Comparison of ENCODE assay signal across 29 cellular contexts in the genomic region with DNA sequence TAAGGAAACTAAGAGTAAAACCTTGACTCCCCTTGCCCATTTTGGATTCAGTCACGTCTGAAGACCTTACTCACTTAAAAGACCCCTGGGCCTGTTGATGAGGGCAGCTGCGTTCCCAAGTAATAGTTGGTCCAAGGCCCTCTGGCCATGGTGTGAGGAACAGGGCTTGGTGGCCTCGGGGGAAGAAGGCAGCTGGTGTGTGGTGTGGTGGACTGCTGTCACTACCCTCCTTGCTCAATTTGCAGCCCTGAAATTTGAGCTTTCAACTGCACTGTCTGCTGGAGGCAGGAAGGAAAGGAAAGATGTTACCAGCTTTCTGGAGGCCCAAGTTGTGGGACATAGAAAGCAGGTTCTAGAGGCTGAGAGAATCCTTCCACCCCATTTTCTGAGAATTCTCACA.
A peak's percentile ranks its signal among the peaks of the same experiment; 100 is the strongest.
DNase-seq lines count a peak whose midpoint lies in the region; ATAC-seq and TF ChIP-seq lines count a peak whose summit lies in the region.
"Had no signal": no experiment of that assay in that cellular context is flagged by ENCODE, and none has a peak within 500 bp of the region (broad histone marks: within the 10 kb centered on the region; RNA-seq: fewer than 3 reads in every experiment).

No MANE protein-coding gene starts in this region.

- H3K4me2 ChIP-seq in PC-3 (ENCODE audit: low read length) (no peak overlapping the region), mesenchymal stem cell (ENCODE audit: low read length, poor library complexity, severe bottlenecking) (no peak overlapping the region)

- H3K4me1 ChIP-seq in PC-3 (ENCODE audit: insufficient read depth, low read length) (peaks cover 8% of the 10 kb centered on the region), mesenchymal stem cell (ENCODE audit: control insufficient read depth, insufficient read depth, low read depth, low read length) (peaks cover 16% of the 10 kb centered on the region), skeletal muscle tissue (ENCODE audit: control insufficient read depth in 3 of 3, insufficient read depth in 3 of 3, low read length in 3 of 3) (peaks cover 60 to 65% (median 62%) of the 10 kb centered on the region in 3 donors), stomach (peaks cover 0 to 7% (median 4%) of the 10 kb centered on the region in 4 donors)
- H3K4me1 ChIP-seq: BE2C had no signal

- no peak for TF ChIP-seq POLR2A in stomach (IDR thresholded peaks at IDR 0.05)

- H3K14ac ChIP-seq in mesenchymal stem cell (ENCODE audit: low read length in 2 of 2) = no peak overlapping the region

- H2AFZ ChIP-seq in PC-3 (ENCODE audit: low read length) (no peak overlapping the region), mesenchymal stem cell (ENCODE audit: low read depth, low read length) (no peak overlapping the region)

- H4K20me1 ChIP-seq in PC-3 (ENCODE audit: low read length) = no peaks in the 10 kb centered on the region

- no peak overlapping the region for H4K91ac ChIP-seq in mesenchymal stem cell (ENCODE audit: low read length)

- no peak overlapping the region for H2BK120ac ChIP-seq in mesenchymal stem cell (ENCODE audit: low read depth, low read length)

- H2BK12ac ChIP-seq in mesenchymal stem cell (ENCODE audit: low read length in 2 of 2) = no peak overlapping the region

- peak overlapping the region; percentile 8 for H2BK15ac ChIP-seq in mesenchymal stem cell (ENCODE audit: low read depth, poor library complexity, severe bottlenecking)

- intact Hi-C loops in left ventricle myocardium superior (cut with micrococcal nuclease) = no loop called here
- intact Hi-C loops in cardiac septum (cut with DNase I) = no loop called here
- intact Hi-C loops in PC-3 (cut with micrococcal nuclease) = no loop called here
- intact Hi-C loops in stomach (cut with DNase I; ENCODE audit: low total_unique reads) = no loop called here

- 73% methylated on average over 3 of the region's 3 CpGs for WGBS in mesenchymal stem cell
- WGBS in stomach, 5 donors = 68 to 82% (median 73%) methylated on average over 3 of the region's 3 CpGs; no CpG with 5 or more reads in 1 of the 5 donors

- no peak overlapping the region for H2BK5ac ChIP-seq in mesenchymal stem cell (ENCODE audit: low read depth, low read length, poor library complexity, severe bottlenecking)

- H3F3A ChIP-seq in PC-3 (ENCODE audit: low read length, unreplicated experiment) = no peaks in the 10 kb centered on the region

- H3K9ac ChIP-seq in PC-3 (ENCODE audit: low read length) = no peak overlapping the region
- no peak overlapping the region for H3K9ac ChIP-seq in mesenchymal stem cell (ENCODE audit: low read length)
- H3K9ac ChIP-seq in skeletal muscle tissue (ENCODE audit: low read depth in 1 of 3, low read length in 3 of 3) = peak overlapping the region in 1 of 3 donors; percentile 40

- H3K9me3 ChIP-seq in PC-3 (ENCODE audit: low read length) (peaks cover 17% of the 10 kb centered on the region; the same call in 1 of the 2 replicates), mesenchymal stem cell (ENCODE audit: control insufficient read depth, low read length) (no peaks in the 10 kb centered on the region), skeletal muscle tissue (ENCODE audit: control insufficient read depth in 3 of 3, low read length in 3 of 3) (no peaks in the 10 kb centered on the region), stomach (peaks cover 0 to 11% (median 7%) of the 10 kb centered on the region in 4 donors)
- H3K9me3 ChIP-seq: BE2C, transverse colon had no signal

- ATAC-seq in left ventricle myocardium superior = peak; percentile 38
- ATAC-seq in PC-3 = peak; percentile 9; the same call in 1 of the 2 replicates
- ATAC-seq in GM18870 (IDR thresholded peaks at IDR 0.05; ENCODE audit: unreplicated experiment) = no peak
- ATAC-seq: activated CD8-positive, alpha-beta T cell treated with anti-CD3 and anti-CD28 coated beads, Interleukin-2, amount 10 ng/mL, durations not matched to agents 7 days and 5 days; CD8-positive, alpha-beta T cell; GM12878; HepG2; left lung; Panc1; stimulated activated effector memory CD8-positive, alpha-beta T cell treated with anti-CD3 and anti-CD28 coated beads, Interleukin-12 subunit alpha, Interleukin-12 subunit beta, amount 100 ng/mL, for 72 hours had no signal

- H3K79me2 ChIP-seq in PC-3 (ENCODE audit: low read length) = no peaks in the 10 kb centered on the region

- H3K27ac ChIP-seq in PC-3 (ENCODE audit: low read length) (no peak overlapping the region), mesenchymal stem cell (ENCODE audit: low read length, poor library complexity, severe bottlenecking) (no peak overlapping the region), skeletal muscle tissue (ENCODE audit: low read depth, low read length) (peak overlapping the region; percentile 70), stomach (no peak overlapping the region)
- H3K27ac ChIP-seq: left lung, transverse colon had no signal

- no peak overlapping the region for H3K4ac ChIP-seq in mesenchymal stem cell (ENCODE audit: low read depth in 1 of 2, low read length in 2 of 2)

- no peak overlapping the region for H4K8ac ChIP-seq in mesenchymal stem cell (ENCODE audit: low read length)

- H3K79me1 ChIP-seq in mesenchymal stem cell (replicated peaks; ENCODE audit: low read length, poor library complexity, severe bottlenecking) = no peaks in the 10 kb centered on the region

- DNase-seq in left ventricle myocardium superior (no peak), cardiac septum (ENCODE audit: low spot score) (no peak), PC-3 (no peak), mesenchymal stem cell (no peak), stomach (no peak), DMS 273 (lab: John Stamatoyannopoulos, UW; ENCODE audit: unreplicated experiment) (no peak)
- DNase-seq: activated CD4-positive, alpha-beta T cell treated with anti-CD3 and anti-CD28 coated beads for 1 hour; activated CD8-positive, alpha-beta T cell treated with anti-CD3 and anti-CD28 coated beads, Interleukin-2, amount 10 ng/mL, durations not matched to agents 7 days and 5 days; activated T-cell treated with anti-CD3 and anti-CD28 coated beads for 4 hours; aorta; BE2C; CD8-positive, alpha-beta T cell; DMS 273 treated with DMSO at 0.1 percent for 48 hours; effector CD4-positive, alpha-beta T cell; head of caudate nucleus; left lung; mesendoderm; NCI-H1048; NCI-H1694; NCI-H748 treated with DMSO at 0.1 percent for 48 hours; SHP77; sigmoid colon; transverse colon had no signal

- TF ChIP-seq EP300 in stomach (IDR thresholded peaks at IDR 0.05) = no peak

- BruUV-seq in PC-3 (replicated peaks; lab: Mats Ljungman, UMichigan) = no TSS peak

- H3K9me2 ChIP-seq in PC-3 (replicated peaks; ENCODE audit: low read length) = no peaks in the 10 kb centered on the region

- TF ChIP-seq CTCF in PC-3 (conservative IDR thresholded peaks at IDR 0.05; ENCODE audit: low read depth, low read length) (no peak), stomach (IDR thresholded peaks at IDR 0.05) (no peak)

- H3K27me3 ChIP-seq in PC-3 (ENCODE audit: low read length) (no peaks in the 10 kb centered on the region), mesenchymal stem cell (ENCODE audit: control insufficient read depth in 1 of 2, insufficient read depth in 1 of 2, low read length in 2 of 2) (no peaks in the 10 kb centered on the region), skeletal muscle tissue (ENCODE audit: control insufficient read depth in 3 of 3, insufficient read depth in 3 of 3, low read length in 3 of 3) (no peaks in the 10 kb centered on the region), stomach (peaks cover 0 to 22% (median 0%) of the 10 kb centered on the region in 3 donors)
- H3K27me3 ChIP-seq: BE2C, transverse colon had no signal

- H2AK5ac ChIP-seq in mesenchymal stem cell (ENCODE audit: low read length, severe bottlenecking) = no peak overlapping the region

- no peaks in the 10 kb centered on the region for H3K36me3 ChIP-seq in PC-3 (ENCODE audit: low read depth, low read length)
- H3K36me3 ChIP-seq in mesenchymal stem cell (ENCODE audit: control insufficient read depth in 1 of 2, insufficient read depth in 2 of 2, low read depth in 1 of 2, low read length in 2 of 2) = peaks cover 4% of the 10 kb centered on the region in 2 experiments
- no peaks in the 10 kb centered on the region for H3K36me3 ChIP-seq in skeletal muscle tissue (ENCODE audit: control insufficient read depth in 3 of 3, insufficient read depth in 3 of 3, low read length in 3 of 3)
- no peaks in the 10 kb centered on the region for H3K36me3 ChIP-seq in stomach
- H3K36me3 ChIP-seq: BE2C, left lung, sigmoid colon, transverse colon had no signal

- H3K4me3 ChIP-seq in PC-3 (ENCODE audit: low read length) (no peak overlapping the region), mesenchymal stem cell (ENCODE audit: insufficient read depth in 1 of 2, low read depth in 1 of 2, low read length in 2 of 2) (no peak overlapping the region), skeletal muscle tissue (ENCODE audit: low read length in 3 of 3) (no peak overlapping the region), stomach (no peak overlapping the region)
- H3K4me3 ChIP-seq: GM12878, left lung, sigmoid colon, transverse colon had no signal

- CTCF ChIA-PET in PC-3 (lab: Charles Lee) = interaction anchor here (0.6 kb wide), 1 partner anchor 18 kb away, joined by 3 read pairs; no protein-coding TSS in a partner anchor

- no peak overlapping the region for H3K23ac ChIP-seq in mesenchymal stem cell (ENCODE audit: low read length in 2 of 2)

- H3K18ac ChIP-seq in mesenchymal stem cell (ENCODE audit: low read depth in 1 of 2, low read length in 2 of 2) = no peak overlapping the region

- POLR2A ChIA-PET in PC-3 (lab: Charles Lee; ENCODE audit: unreplicated experiment) = no interaction called here
